In the genomic region with DNA sequence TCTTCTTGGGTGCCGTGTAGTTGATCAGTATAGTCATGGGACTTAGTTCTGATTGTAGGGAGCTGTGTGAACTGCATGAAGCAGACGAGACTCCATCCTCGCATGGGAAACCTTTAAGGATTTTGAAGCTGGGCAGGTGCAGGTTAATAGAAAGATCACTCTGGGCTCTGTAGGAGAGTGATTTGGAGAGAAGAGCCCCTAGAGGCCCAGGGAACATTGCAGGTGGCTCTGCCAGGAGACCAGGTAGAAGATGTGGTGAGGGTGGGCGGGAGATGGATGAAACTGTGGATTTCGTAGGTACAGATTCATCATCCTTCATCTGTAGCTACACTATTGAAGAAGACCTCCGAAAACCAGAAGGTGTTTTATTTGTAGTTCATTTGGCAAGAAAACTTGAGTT, we compare ENCODE assay signal across 25 cellular contexts. TPM values are rescaled to one million over a fixed set of nuclear protein-coding genes. Genes with fewer than 3 reads are reported as not detected.
DNase-seq lines count a peak whose midpoint lies in the region; ATAC-seq and TF ChIP-seq lines count a peak whose summit lies in the region.
"Had no signal": no experiment of that assay in that cellular context is flagged by ENCODE, and none has a peak within 500 bp of the region (broad histone marks: within the 10 kb centered on the region; RNA-seq: fewer than 3 reads in every experiment).

No MANE protein-coding gene starts in this region.

- no peak overlapping the region for H3K4me2 ChIP-seq in Karpas-422 (ENCODE audit: low read depth, low read length, poor library complexity, severe bottlenecking)

- H3K27ac Mint-ChIP-seq in activated CD4-positive, alpha-beta T cell treated with anti-CD3 and anti-CD28 coated beads, Interleukin-2, amount 10 ng/mL, durations not matched to agents 24 days and 14 days, result peak overlapping the region; percentile 17
- H3K27ac Mint-ChIP-seq: activated CD4-positive, alpha-beta memory T cell treated with anti-CD3 and anti-CD28 coated beads for 36 hours; activated naive CD8-positive, alpha-beta T cell treated with anti-CD3 and anti-CD28 coated beads, Interleukin-2, amount 50 U/mL, for 24 hours; nephron progenitor cell had no signal

- H3K4me1 Mint-ChIP-seq in activated CD4-positive, alpha-beta T cell treated with anti-CD3 and anti-CD28 coated beads, Interleukin-2, amount 10 ng/mL, durations not matched to agents 24 days and 14 days, result peaks cover 58% of the 10 kb centered on the region

- H3K27ac ChIP-seq in Karpas-422 (ENCODE audit: low read length) (no peak overlapping the region), esophagus muscularis mucosa (replicated peaks in 1 of 4) (no peak overlapping the region), spleen (peak overlapping the region in 6 of 8 donors; percentile 16 to 89 (median 87))

- no peak overlapping the region for H2AFZ ChIP-seq in Karpas-422 (ENCODE audit: low read length)

- H3K36me3 ChIP-seq in Karpas-422 (ENCODE audit: insufficient read depth, low read length) (no peaks in the 10 kb centered on the region), esophagus muscularis mucosa (no peaks in the 10 kb centered on the region), spleen (no peaks in the 10 kb centered on the region)
- H3K36me3 ChIP-seq: heart right ventricle, stomach, transverse colon had no signal

- no peak overlapping the region for H3K4me3 ChIP-seq in Karpas-422 (ENCODE audit: low read length)
- no peak overlapping the region for H3K4me3 ChIP-seq in esophagus muscularis mucosa
- no peak overlapping the region for H3K4me3 ChIP-seq in spleen
- H3K4me3 ChIP-seq in lower leg skin (ENCODE audit: low read depth, poor library complexity, severe bottlenecking), result no peak overlapping the region
- H3K4me3 ChIP-seq: dorsolateral prefrontal cortex, heart right ventricle, stomach, transverse colon had no signal

- H3K27me3 ChIP-seq in Karpas-422 (ENCODE audit: low read length), result no peaks in the 10 kb centered on the region
- H3K27me3 ChIP-seq in esophagus muscularis mucosa, result no peaks in the 10 kb centered on the region
- H3K27me3 ChIP-seq in spleen (replicated peaks in 1 of 7), result no peaks in the 10 kb centered on the region
- H3K27me3 ChIP-seq: heart right ventricle, stomach, transverse colon had no signal

- no peaks in the 10 kb centered on the region for H3K36me3 Mint-ChIP-seq in activated CD4-positive, alpha-beta T cell treated with anti-CD3 and anti-CD28 coated beads, Interleukin-2, amount 10 ng/mL, durations not matched to agents 24 days and 14 days (ENCODE audit: low read depth)
- H3K36me3 Mint-ChIP-seq: activated CD4-positive, alpha-beta memory T cell treated with anti-CD3 and anti-CD28 coated beads for 36 hours had no signal

- no peaks in the 10 kb centered on the region for H3K9me2 ChIP-seq in Karpas-422 (replicated peaks; ENCODE audit: insufficient read depth, low read length)

- H3K27me3 Mint-ChIP-seq in activated CD4-positive, alpha-beta T cell treated with anti-CD3 and anti-CD28 coated beads, Interleukin-2, amount 10 ng/mL, durations not matched to agents 24 days and 14 days, result no peaks in the 10 kb centered on the region
- H3K27me3 Mint-ChIP-seq: activated CD4-positive, alpha-beta memory T cell treated with anti-CD3 and anti-CD28 coated beads for 36 hours; activated naive CD8-positive, alpha-beta T cell treated with anti-CD3 and anti-CD28 coated beads, Interleukin-2, amount 50 U/mL, for 24 hours had no signal

- TF ChIP-seq CTCF in esophagus muscularis mucosa (IDR thresholded peaks at IDR 0.05), result no peak
- TF ChIP-seq CTCF in spleen (IDR thresholded peaks at IDR 0.05 in 8 of 11, conservative IDR thresholded peaks at IDR 0.05 in 3 of 11), result no peak
- TF ChIP-seq CTCF in lower leg skin (IDR thresholded peaks at IDR 0.05), result no peak

- TF ChIP-seq POLR2A in esophagus muscularis mucosa (IDR thresholded peaks at IDR 0.05; ENCODE audit: low read depth), result no peak
- TF ChIP-seq POLR2A in spleen (IDR thresholded peaks at IDR 0.05), result no peak
- no peak for TF ChIP-seq POLR2A in lower leg skin (IDR thresholded peaks at IDR 0.05)

- no peak for DNase-seq in activated CD4-positive, alpha-beta T cell treated with anti-CD3 and anti-CD28 coated beads, Interleukin-2, amount 10 ng/mL, durations not matched to agents 24 days and 14 days
- DNase-seq in activated CD4-positive, alpha-beta T cell treated with anti-CD3 and anti-CD28 coated beads for 48 hours, result no peak
- DNase-seq in Karpas-422 (peak; percentile 27), esophagus muscularis mucosa (ENCODE audit: extremely low spot score) (peak; percentile 37), spleen (no peak), AML-193 (lab: John Stamatoyannopoulos, UW) (no peak), lower leg skin (ENCODE audit: low spot score in 2 of 2) (no peak)
- DNase-seq: 8988T; activated CD4-positive, alpha-beta memory T cell treated with anti-CD3 and anti-CD28 coated beads for 36 hours; activated effector memory CD4-positive, alpha-beta T cell treated with anti-CD3 and anti-CD28 coated beads, Interleukin-2, amount 50 U/mL, for 16 hours; activated naive CD8-positive, alpha-beta T cell treated with anti-CD3 and anti-CD28 coated beads, Interleukin-2, amount 50 U/mL, for 24 hours; cerebellar nuclear complex; COR-L47; DMS79 treated with DMSO at 0.1 percent for 48 hours; dorsolateral prefrontal cortex; H7; heart right ventricle; left cardiac atrium; NCI-H187; nephron progenitor cell; stomach; T-helper 2 cell; transverse colon had no signal

- no peaks in the 10 kb centered on the region for H4K20me1 ChIP-seq in Karpas-422 (ENCODE audit: insufficient read depth, low read depth, low read length)

- peaks cover 59% of the 10 kb centered on the region for H3K4me1 ChIP-seq in Karpas-422 (ENCODE audit: low read length)
- H3K4me1 ChIP-seq in esophagus muscularis mucosa, result peaks cover 61 to 79% (median 66%) of the 10 kb centered on the region in 4 donors
- peaks cover 47 to 100% (median 96%) of the 10 kb centered on the region in 6 donors for H3K4me1 ChIP-seq in spleen

- H3K9me3 ChIP-seq in Karpas-422 (ENCODE audit: low read length) (no peaks in the 10 kb centered on the region), esophagus muscularis mucosa (no peaks in the 10 kb centered on the region), spleen (no peaks in the 10 kb centered on the region)
- H3K9me3 ChIP-seq: heart right ventricle, stomach, transverse colon had no signal

- no peak overlapping the region for H3K4me3 Mint-ChIP-seq in activated CD4-positive, alpha-beta T cell treated with anti-CD3 and anti-CD28 coated beads, Interleukin-2, amount 10 ng/mL, durations not matched to agents 24 days and 14 days
- H3K4me3 Mint-ChIP-seq: activated CD4-positive, alpha-beta memory T cell treated with anti-CD3 and anti-CD28 coated beads for 36 hours; activated naive CD8-positive, alpha-beta T cell treated with anti-CD3 and anti-CD28 coated beads, Interleukin-2, amount 50 U/mL, for 24 hours; nephron progenitor cell had no signal

- no peak for ATAC-seq in GM21515 (IDR thresholded peaks at IDR 0.05; ENCODE audit: unreplicated experiment)
- ATAC-seq: activated naive CD8-positive, alpha-beta T cell treated with anti-CD3 and anti-CD28 coated beads, Interleukin-2, amount 50 U/mL, for 24 hours; heart right ventricle; left cardiac atrium; sciatic nerve had no signal

- no peaks in the 10 kb centered on the region for H3K79me2 ChIP-seq in Karpas-422 (ENCODE audit: low read length)

- H3K9me3 Mint-ChIP-seq in activated CD4-positive, alpha-beta T cell treated with anti-CD3 and anti-CD28 coated beads, Interleukin-2, amount 10 ng/mL, durations not matched to agents 24 days and 14 days, result no peaks in the 10 kb centered on the region
- H3K9me3 Mint-ChIP-seq: activated CD4-positive, alpha-beta memory T cell treated with anti-CD3 and anti-CD28 coated beads for 36 hours; activated naive CD8-positive, alpha-beta T cell treated with anti-CD3 and anti-CD28 coated beads, Interleukin-2, amount 50 U/mL, for 24 hours; nephron progenitor cell had no signal

- WGBS in esophagus muscularis mucosa, result 100% methylated on average over 5 of the region's 6 CpGs
- 85 to 97% (median 92%) methylated on average over 6 of the region's 6 CpGs for whole genome bisulfite sequencing in spleen, 5 donors
- 86 to 88% methylated on average over 6 of the region's 6 CpGs for WGBS in lower leg skin, 2 donors

- intact Hi-C loops in activated CD4-positive, alpha-beta T cell treated with anti-CD3 and anti-CD28 coated beads, Interleukin-2, amount 10 ng/mL, durations not matched to agents 24 days and 14 days (cut with micrococcal nuclease), result no loop called here
- intact Hi-C loops in esophagus muscularis mucosa (cut with DNase I) (no loop called here), spleen (cut with DNase I; ENCODE audit: low total_unique reads) (loop anchor here (10.0 kb wide), 1 partner anchor 54 kb away; a partner anchor contains a TSS), lower leg skin (cut with DNase I; ENCODE audit: low total_unique reads) (no loop called here)

- no peak for TF ChIP-seq EP300 in esophagus muscularis mucosa (IDR thresholded peaks at IDR 0.05)

- H3K9ac ChIP-seq in Karpas-422 (ENCODE audit: low read length), result no peak overlapping the region

RNA-seq across cellular contexts. Expression of a gene that starts 53.3 kb away (rescaled TPM):
- 36.7 and 45.1 TPM in 2 replicates for total RNA-seq in activated CD4-positive, alpha-beta T cell treated with anti-CD3 and anti-CD28 coated beads, Interleukin-2, amount 10 ng/mL, durations not matched to agents 24 days and 14 days
- total RNA-seq in Karpas-422 (2014; rRNA removed; shearing (Covaris generic); ENCODE audit: low replicate concordance), result 9.2 and 10.7 TPM in 2 replicates
- total RNA-seq in esophagus muscularis mucosa (100 to 1,000 TPM in 3 of 4 donors, 10 to 100 TPM in 1; 98.6 to 112 (median 102) TPM), spleen (100 to 1,000 TPM; 273 to 539 (median 391) TPM), lower leg skin (100 to 1,000 TPM in 3 of 4 donors, 10 to 100 TPM in 1; 88.7 to 149 (median 132) TPM)
- polyA plus RNA-seq in spleen, result 10 to 100 TPM; 15.4 to 29.1 (median 16.7) TPM

Comparison
In these comparisons a context has a peak if more than half of its experiments do, and no peak if none do; other contexts are left out.
1. DNase-seq: peak in Karpas-422 (single experiment) and esophagus muscularis mucosa (single experiment); none in activated CD4-positive, alpha-beta T cell treated with anti-CD3 and anti-CD28 coated beads, Interleukin-2, amount 10 ng/mL, durations not matched to agents 24 days and 14 days (single experiment), activated CD4-positive, alpha-beta T cell treated with anti-CD3 and anti-CD28 coated beads for 48 hours (single experiment), spleen (single experiment), AML-193 (0 of 2) and lower leg skin (0 of 2).
2. H3K27ac ChIP-seq: peak in spleen (6 of 8); none in Karpas-422 (single experiment) and esophagus muscularis mucosa (0 of 4).